Comparison of ENCODE assay signal across 9 cellular contexts in the genomic region with DNA sequence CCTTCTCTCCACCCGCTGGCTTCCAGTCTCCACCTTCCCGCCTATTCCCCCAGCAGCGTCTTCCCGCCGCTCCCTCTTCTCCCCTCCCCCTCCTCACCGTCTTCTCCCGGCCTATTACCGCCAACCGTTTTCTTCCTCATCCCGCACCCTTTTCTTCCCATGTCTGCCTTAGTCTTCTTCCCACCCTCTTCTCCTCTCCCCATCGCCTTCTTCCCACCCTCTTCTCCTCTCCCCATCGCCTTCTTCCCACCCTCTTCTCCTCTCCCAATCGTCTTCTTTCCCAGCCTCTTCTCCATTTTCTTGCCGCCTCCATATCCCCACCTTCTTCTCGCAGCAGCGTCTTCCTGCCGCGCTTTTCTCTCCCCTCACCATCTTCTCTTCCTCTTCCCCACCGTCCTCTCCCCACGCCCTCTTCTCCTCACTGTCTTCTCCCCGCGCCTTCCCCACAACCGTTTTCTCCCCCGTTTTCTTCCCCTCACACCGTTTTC. TPM values are rescaled to one million over a fixed set of nuclear protein-coding genes. Genes with fewer than 3 reads are reported as not detected.
DNase-seq lines count a peak whose midpoint lies in the region; FAIRE-seq and TF ChIP-seq lines count a peak whose summit lies in the region.
"Not testable (repeated sequence)": the region's sequence is repeated elsewhere in the genome, so short reads cannot be mapped to it uniquely, and the experiment has no call there.
"Had no signal": no experiment of that assay in that cellular context is flagged by ENCODE, and none has a peak within 500 bp of the region (broad histone marks: within the 10 kb centered on the region; RNA-seq: fewer than 3 reads in every experiment).

No MANE protein-coding gene starts in this region.

- not testable (repeated sequence) for H4K20me1 ChIP-seq in H1 (replicated peaks in 1 of 2; ENCODE audit: control insufficient read depth in 1 of 2, insufficient read depth in 2 of 2, low read length in 2 of 2); keratinocyte (ENCODE audit: control insufficient read depth, extremely low read depth, insufficient read depth, low read length)

- H3K18ac ChIP-seq in H1 (ENCODE audit: extremely low read depth, low read length): peak overlapping the region; percentile 71

- not testable (repeated sequence) for H2BK12ac ChIP-seq in H1 (ENCODE audit: low read depth, low read length)

- TF ChIP-seq CTCF in H1 (IDR thresholded peaks at IDR 0.05; ENCODE audit: control extremely low read depth in 1 of 3, insufficient read depth in 1 of 3, low read depth in 1 of 3, low read length in 3 of 3); keratinocyte (optimal IDR thresholded peaks at IDR 0.05 in 1 of 3, IDR thresholded peaks at IDR 0.05 in 1 of 3, conservative IDR thresholded peaks at IDR 0.05 in 1 of 3; ENCODE audit: extremely low read depth in 1 of 3, insufficient read depth in 2 of 3, low read length in 3 of 3); prostate gland (IDR thresholded peaks at IDR 0.05): not testable (repeated sequence)

- not testable (repeated sequence) for TF ChIP-seq RAD21 in H1 (IDR thresholded peaks at IDR 0.05 in 1 of 2, conservative IDR thresholded peaks at IDR 0.05 in 1 of 2; ENCODE audit: low read depth in 2 of 2, low read length in 2 of 2)

- not testable (repeated sequence) for H3K9me1 ChIP-seq in keratinocyte (ENCODE audit: control insufficient read depth, extremely low read depth, insufficient read depth, low read length)

- H3K23ac ChIP-seq in H1 (ENCODE audit: insufficient read length): not testable (repeated sequence)

- not testable (repeated sequence) for H3K9me3 ChIP-seq in HUES48 (ENCODE audit: control insufficient read depth, insufficient read depth, low read length); SJSA1 (replicated peaks); H1 (ENCODE audit: insufficient read depth in 2 of 2, low read depth in 1 of 2, low read length in 1 of 2); keratinocyte (ENCODE audit: control insufficient read depth, low read depth, low read length); prostate gland

- H2BK15ac ChIP-seq in H1 (ENCODE audit: low read length): not testable (repeated sequence)

- H3K27me3 ChIP-seq in HUES48 (ENCODE audit: control insufficient read depth, insufficient read depth, low read length); SJSA1 (replicated peaks); H1 (replicated peaks in 1 of 4; ENCODE audit: control insufficient read depth in 3 of 4, extremely low read depth in 1 of 4, insufficient read depth in 3 of 4, low read length in 3 of 4); keratinocyte (ENCODE audit: control insufficient read depth, extremely low read depth, insufficient read depth, low read length); prostate gland (replicated peaks; ENCODE audit: insufficient read depth): not testable (repeated sequence)

- H3K36me3 Mint-ChIP-seq in activated T-helper 2 cell treated with anti-CD3 and anti-CD28 coated beads, Interferon-gamma antibody, Interleukin-2, Interleukin-4, amounts not matched to agents 10 μg/mL and 5 μg/mL and 100 μg/mL, durations not matched to agents 14 hours and 24 hours and 36 hours (ENCODE audit: low read depth): not testable (repeated sequence)

- POLR2A ChIA-PET in H1 (lab: Charles Lee; ENCODE audit: partially characterized antibody): not testable (repeated sequence)

- TF ChIP-seq POLR2A in H1 (IDR thresholded peaks at IDR 0.05; ENCODE audit: control extremely low read depth in 1 of 2, low read depth in 2 of 2, low read length in 2 of 2); prostate gland (IDR thresholded peaks at IDR 0.05): not testable (repeated sequence)

- not testable (repeated sequence) for H3K4me1 ChIP-seq in HUES48 (ENCODE audit: control insufficient read depth, insufficient read depth, low read length); SJSA1 (replicated peaks); H1 (replicated peaks in 1 of 4; ENCODE audit: control insufficient read depth in 3 of 4, insufficient read depth in 4 of 4, low read length in 3 of 4); keratinocyte (ENCODE audit: control insufficient read depth, extremely low read depth, insufficient read depth, low read length); prostate gland (replicated peaks)

- H3K4ac ChIP-seq in H1 (replicated peaks; ENCODE audit: insufficient read length, low read depth, low read length): not testable (repeated sequence)

- not testable (repeated sequence) for H3K36me3 ChIP-seq in HUES48 (ENCODE audit: control insufficient read depth, insufficient read depth, low read length); SJSA1; H1 (ENCODE audit: control insufficient read depth in 2 of 4, insufficient read depth in 4 of 4, low read length in 3 of 4); keratinocyte (ENCODE audit: control insufficient read depth in 2 of 2, extremely low read depth in 1 of 2, insufficient read depth in 2 of 2, low read length in 2 of 2); prostate gland

- not testable (repeated sequence) for H3K79me1 ChIP-seq in H1 (ENCODE audit: low read depth, low read length)

- H2AFZ ChIP-seq in H1 (ENCODE audit: low read length): not testable (repeated sequence)
- peak overlapping the region; percentile 56 for H2AFZ ChIP-seq in keratinocyte (ENCODE audit: control insufficient read depth, low read length)

- peak overlapping the region; percentile 91; the same call in 1 of the 2 replicates for H2BK5ac ChIP-seq in H1 (ENCODE audit: low read depth, low read length)

- H2BK20ac ChIP-seq in H1 (ENCODE audit: low read length): not testable (repeated sequence)

- H3K9me3 Mint-ChIP-seq in activated T-helper 2 cell treated with anti-CD3 and anti-CD28 coated beads, Interferon-gamma antibody, Interleukin-2, Interleukin-4, amounts not matched to agents 10 μg/mL and 5 μg/mL and 100 μg/mL, durations not matched to agents 14 hours and 24 hours and 36 hours: not testable (repeated sequence)

- H3K9ac ChIP-seq in HUES48 (ENCODE audit: low read depth, low read length) (peak overlapping the region; percentile 78), H1 (replicated peaks in 1 of 4; ENCODE audit: extremely low read depth in 1 of 4, low read depth in 3 of 4, low read length in 3 of 4) (peak overlapping the region in 3 of 4 experiments; percentile 70 to 94 (median 81); a peak in 6 of 7 replicates), keratinocyte (ENCODE audit: control insufficient read depth, extremely low read depth, insufficient read depth, low read length) (peak overlapping the region; percentile 70)

- peaks cover 18% of the 10 kb centered on the region for H3K4me1 Mint-ChIP-seq in activated T-helper 2 cell treated with anti-CD3 and anti-CD28 coated beads, Interferon-gamma antibody, Interleukin-2, Interleukin-4, amounts not matched to agents 10 μg/mL and 5 μg/mL and 100 μg/mL, durations not matched to agents 14 hours and 24 hours and 36 hours (ENCODE audit: low read depth)

- intact Hi-C loops in activated T-helper 2 cell treated with anti-CD3 and anti-CD28 coated beads, Interferon-gamma antibody, Interleukin-2, Interleukin-4, amounts not matched to agents 10 μg/mL and 5 μg/mL and 100 μg/mL, durations not matched to agents 14 hours and 24 hours and 36 hours (cut with micrococcal nuclease); prostate gland (cut with DNase I): not testable (repeated sequence)

- H3K27ac ChIP-seq in HUES48 (ENCODE audit: low read depth, low read length): peak overlapping the region; percentile 86
- H3K27ac ChIP-seq in SJSA1: peak overlapping the region; percentile 61; the same call in 1 of the 2 replicates
- H3K27ac ChIP-seq in H1 (ENCODE audit: low read depth, low read length): peak overlapping the region; percentile 90
- H3K27ac ChIP-seq in keratinocyte (ENCODE audit: control insufficient read depth, insufficient read depth, low read length): peak overlapping the region; percentile 36
- H3K27ac ChIP-seq in prostate gland: peak overlapping the region; percentile 83 to 91

- H3K23me2 ChIP-seq in H1 (ENCODE audit: low read depth, low read length): not testable (repeated sequence)

- not testable (repeated sequence) for H3K27me3 Mint-ChIP-seq in activated T-helper 2 cell treated with anti-CD3 and anti-CD28 coated beads, Interferon-gamma antibody, Interleukin-2, Interleukin-4, amounts not matched to agents 10 μg/mL and 5 μg/mL and 100 μg/mL, durations not matched to agents 14 hours and 24 hours and 36 hours (ENCODE audit: low read depth)

- H4K8ac ChIP-seq in H1 (ENCODE audit: extremely low read depth, insufficient read depth, low read length): peak overlapping the region; percentile 71

- peak overlapping the region; percentile 69 to 76 for H3K4me2 ChIP-seq in H1 (ENCODE audit: insufficient read depth in 1 of 2, low read depth in 2 of 2, low read length in 2 of 2)
- H3K4me2 ChIP-seq in keratinocyte (ENCODE audit: control insufficient read depth, extremely low read depth, insufficient read depth, low read depth, low read length): peak overlapping the region; percentile 64

- not testable (repeated sequence) for H3K79me2 ChIP-seq in H1 (ENCODE audit: control insufficient read depth in 1 of 2, insufficient read depth in 2 of 2, low read length in 2 of 2); keratinocyte (ENCODE audit: control insufficient read depth, insufficient read depth, low read length)

- H3K56ac ChIP-seq in H1 (replicated peaks; ENCODE audit: insufficient read length, low read depth, low read length): not testable (repeated sequence)

- not testable (repeated sequence) for H2AK5ac ChIP-seq in H1 (ENCODE audit: low read depth, low read length)

- H3K4me3 ChIP-seq in HUES48 (ENCODE audit: low read depth, low read length) (peak overlapping the region; percentile 72), SJSA1 (peak overlapping the region; percentile 35), H1 (ENCODE audit: extremely low read depth in 1 of 4, insufficient read depth in 2 of 4, low read depth in 3 of 4, low read length in 4 of 4) (peak overlapping the region; percentile 42 to 82 (median 65)), keratinocyte (ENCODE audit: control insufficient read depth in 2 of 3, extremely low read depth in 1 of 3, insufficient read depth in 2 of 3, low read depth in 1 of 3, low read length in 3 of 3) (peak overlapping the region; percentile 44 to 67 (median 61)), prostate gland (peak overlapping the region; percentile 44 to 46)

- H4K5ac ChIP-seq in H1 (ENCODE audit: insufficient read length, low read depth, low read length): peak overlapping the region; percentile 67

- H3K14ac ChIP-seq in H1 (ENCODE audit: insufficient read length): not testable (repeated sequence)

- not testable (repeated sequence) for H2BK120ac ChIP-seq in H1 (replicated peaks; ENCODE audit: low read depth, low read length)

- H4K91ac ChIP-seq in H1 (replicated peaks; ENCODE audit: insufficient read length, low read length): not testable (repeated sequence)

- not testable (repeated sequence) for FAIRE-seq in H1 (lab: Jason Lieb, UNC)
- peak; percentile 49 for FAIRE-seq in keratinocyte (lab: Jason Lieb, UNC)

- H3K4me3 Mint-ChIP-seq in activated T-helper 2 cell treated with anti-CD3 and anti-CD28 coated beads, Interferon-gamma antibody, Interleukin-2, Interleukin-4, amounts not matched to agents 10 μg/mL and 5 μg/mL and 100 μg/mL, durations not matched to agents 14 hours and 24 hours and 36 hours (ENCODE audit: low read depth): peak overlapping the region; percentile 98

- CTCF ChIA-PET in H1 (lab: Charles Lee; ENCODE audit: partially characterized antibody): not testable (repeated sequence)

- 0% methylated on average over 21 of the region's 25 CpGs; no CpG with 5 or more reads in 1 of the 2 experiments for WGBS in H1 (ENCODE audit: extremely low coverage in 1 of 2, insufficient coverage in 1 of 2, insufficient read length in 1 of 2, insufficient replicate concordance in 2 of 2, low coverage in 1 of 2, low lambda C conversion rate in 2 of 2, missing lambda C conversion rate in 1 of 2), 2 experiments
- under 1% methylated on average over 25 of the region's 25 CpGs for WGBS in prostate gland

- TF ChIP-seq EP300 in H1 (IDR thresholded peaks at IDR 0.05; ENCODE audit: borderline replicate concordance in 1 of 2, low read depth in 2 of 2, low read length in 2 of 2): not testable (repeated sequence)

- dilution Hi-C loops in keratinocyte (cut with MboI; ENCODE audit: extremely low pct_ligation_motif_present, low sequenced_read_pairs): not testable (repeated sequence)

- DNase-seq in DMS79 treated with DMSO at 0.1 percent for 48 hours (lab: John Stamatoyannopoulos, UW): peak; percentile 40
- peak; percentile 44 to 54 for DNase-seq in SJSA1 (ENCODE audit: low read depth in 1 of 2, low spot score in 2 of 2)
- DNase-seq in activated T-helper 2 cell treated with anti-CD3 and anti-CD28 coated beads, Interferon-gamma antibody, Interleukin-2, Interleukin-4, amounts not matched to agents 10 μg/mL and 5 μg/mL and 100 μg/mL, durations not matched to agents 14 hours and 24 hours and 36 hours (ENCODE audit: low spot score); keratinocyte (ENCODE audit: low read depth, low spot score): not testable (repeated sequence)
- DNase-seq in H1 (ENCODE audit: low read depth in 1 of 2, low spot score in 2 of 2): peak in 1 of 2 experiments; percentile 72
- DNase-seq in prostate gland (ENCODE audit: low spot score): peak; percentile 32
- DNase-seq in superior temporal gyrus (ENCODE audit: extremely low spot score): peak; percentile 21

- peak overlapping the region; percentile 90 for H3K27ac Mint-ChIP-seq in activated T-helper 2 cell treated with anti-CD3 and anti-CD28 coated beads, Interferon-gamma antibody, Interleukin-2, Interleukin-4, amounts not matched to agents 10 μg/mL and 5 μg/mL and 100 μg/mL, durations not matched to agents 14 hours and 24 hours and 36 hours

RNA-seq across cellular contexts. Expression of a gene that starts 33.8 kb away (rescaled TPM):
- not detected in 2 replicates for total RNA-seq in SJSA1 (2014; rRNA removed; shearing (Covaris generic))
- not detected in 2 replicates for total RNA-seq in activated T-helper 2 cell treated with anti-CD3 and anti-CD28 coated beads, Interferon-gamma antibody, Interleukin-2, Interleukin-4, amounts not matched to agents 10 μg/mL and 5 μg/mL and 100 μg/mL, durations not matched to agents 14 hours and 24 hours and 36 hours
- total RNA-seq in H1 (2021; fragmentation: NEBNext Ultra II Directional; extraction: Animal tissue kit (Norgen Biotek cat#: 25700)): not detected in 2 replicates
- polyA plus RNA-seq in H1 (2011; rRNA removed): 0.06 and 0.13 TPM in 2 replicates
- 0.22 TPM for polyA plus RNA-seq in H1 (2011; cell fraction: cytosol; rRNA removed)
- polyA plus RNA-seq in H1 (2011; cell fraction: nucleus; rRNA removed): 0.29 TPM
- not detected in 4 replicates for polyA plus RNA-seq in H1 (2012, experiment 1 of 2)
- polyA plus RNA-seq in H1 (2012, experiment 2 of 2): not detected
- polyA plus RNA-seq in H1 (2013, experiment 1 of 2): not detected
- polyA plus RNA-seq in H1 (2013, experiment 2 of 2): 0.09 TPM
- polyA minus RNA-seq in H1 (2011; rRNA and poly(A)+ RNA removed): 0.69 TPM in 1 of 2 replicates, not detected in the other
- polyA minus RNA-seq in H1 (2011; cell fraction: cytosol; rRNA and poly(A)+ RNA removed): not detected
- polyA minus RNA-seq in H1 (2011; cell fraction: nucleus; rRNA and poly(A)+ RNA removed): not detected
- 0.31 to 1.7 TPM in 2 of 3 replicates, not detected in the other for polyA plus RNA-seq in keratinocyte
- polyA plus RNA-seq in keratinocyte (2011; ENCODE audit: low read depth): 0.90 TPM
- 0.06 TPM in 1 of 2 replicates, not detected in the other for polyA plus RNA-seq in keratinocyte (2011; cell fraction: cytosol; rRNA removed)
- 0.27 and 1.00 TPM in 2 replicates for polyA plus RNA-seq in keratinocyte (2011; cell fraction: nucleus; rRNA removed)
- polyA plus RNA-seq in keratinocyte (2012; ENCODE audit: low replicate concordance): 1.4 TPM in 1 of 2 replicates, not detected in the other
- not detected in 3 replicates for polyA minus RNA-seq in keratinocyte
- not detected for polyA minus RNA-seq in keratinocyte (2011; cell fraction: cytosol; rRNA and poly(A)+ RNA removed)
- not detected in 2 replicates for polyA minus RNA-seq in keratinocyte (2011; cell fraction: nucleus; rRNA and poly(A)+ RNA removed)
- 1 to 10 TPM; 1.6 to 1.7 TPM for total RNA-seq in prostate gland
- total RNA-seq: frontal cortex had no signal

RNA-seq across cellular contexts. Expression of a gene that starts 48.1 kb away (rescaled TPM):
- 20.4 and 23.0 TPM in 2 replicates for total RNA-seq in SJSA1 (2014; rRNA removed; shearing (Covaris generic))
- 60.3 and 65.7 TPM in 2 replicates for total RNA-seq in activated T-helper 2 cell treated with anti-CD3 and anti-CD28 coated beads, Interferon-gamma antibody, Interleukin-2, Interleukin-4, amounts not matched to agents 10 μg/mL and 5 μg/mL and 100 μg/mL, durations not matched to agents 14 hours and 24 hours and 36 hours
- 38.0 and 39.3 TPM in 2 replicates for total RNA-seq in H1 (2021; fragmentation: NEBNext Ultra II Directional; extraction: Animal tissue kit (Norgen Biotek cat#: 25700))
- 30.7 and 31.9 TPM in 2 replicates for polyA plus RNA-seq in H1 (2011; rRNA removed)
- 34.5 TPM for polyA plus RNA-seq in H1 (2011; cell fraction: cytosol; rRNA removed)
- 52.6 TPM for polyA plus RNA-seq in H1 (2011; cell fraction: nucleus; rRNA removed)
- polyA plus RNA-seq in H1 (2012, experiment 1 of 2): 32.8 to 39.7 TPM (median 36.5 TPM) in 4 replicates
- 30.7 TPM for polyA plus RNA-seq in H1 (2012, experiment 2 of 2)
- polyA plus RNA-seq in H1 (2013, experiment 1 of 2): 27.3 TPM
- polyA plus RNA-seq in H1 (2013, experiment 2 of 2): 24.1 TPM
- 36.3 and 41.1 TPM in 2 replicates for polyA minus RNA-seq in H1 (2011; rRNA and poly(A)+ RNA removed)
- polyA minus RNA-seq in H1 (2011; cell fraction: cytosol; rRNA and poly(A)+ RNA removed): 19.5 TPM
- 37.4 TPM for polyA minus RNA-seq in H1 (2011; cell fraction: nucleus; rRNA and poly(A)+ RNA removed)
- 11.7 to 15.7 TPM (median 14.6 TPM) in 3 replicates for polyA plus RNA-seq in keratinocyte
- polyA plus RNA-seq in keratinocyte (2011; ENCODE audit: low read depth): 2.2 TPM
- polyA plus RNA-seq in keratinocyte (2011; cell fraction: cytosol; rRNA removed): 8.4 and 10.4 TPM in 2 replicates
- polyA plus RNA-seq in keratinocyte (2011; cell fraction: nucleus; rRNA removed): 11.0 and 14.0 TPM in 2 replicates
- polyA plus RNA-seq in keratinocyte (2012; ENCODE audit: low replicate concordance): 2.6 and 13.7 TPM in 2 replicates
- polyA minus RNA-seq in keratinocyte: 10.2 to 18.0 TPM (median 14.4 TPM) in 3 replicates
- polyA minus RNA-seq in keratinocyte (2011; cell fraction: cytosol; rRNA and poly(A)+ RNA removed): 13.2 TPM
- 6.6 and 7.6 TPM in 2 replicates for polyA minus RNA-seq in keratinocyte (2011; cell fraction: nucleus; rRNA and poly(A)+ RNA removed)
- 10 to 100 TPM; 31.6 to 43.0 TPM for total RNA-seq in prostate gland

Comparison
In these comparisons a context has a peak if more than half of its experiments do, and no peak if none do; other contexts are left out.
1. H3K27ac ChIP-seq: peak in every context shown above with its lines; median percentile 90 in H1; 87 in prostate gland; 86 in HUES48; 61 in SJSA1; 36 in keratinocyte.